ENCODE assay signal across 8 cellular contexts in the genomic region with DNA sequence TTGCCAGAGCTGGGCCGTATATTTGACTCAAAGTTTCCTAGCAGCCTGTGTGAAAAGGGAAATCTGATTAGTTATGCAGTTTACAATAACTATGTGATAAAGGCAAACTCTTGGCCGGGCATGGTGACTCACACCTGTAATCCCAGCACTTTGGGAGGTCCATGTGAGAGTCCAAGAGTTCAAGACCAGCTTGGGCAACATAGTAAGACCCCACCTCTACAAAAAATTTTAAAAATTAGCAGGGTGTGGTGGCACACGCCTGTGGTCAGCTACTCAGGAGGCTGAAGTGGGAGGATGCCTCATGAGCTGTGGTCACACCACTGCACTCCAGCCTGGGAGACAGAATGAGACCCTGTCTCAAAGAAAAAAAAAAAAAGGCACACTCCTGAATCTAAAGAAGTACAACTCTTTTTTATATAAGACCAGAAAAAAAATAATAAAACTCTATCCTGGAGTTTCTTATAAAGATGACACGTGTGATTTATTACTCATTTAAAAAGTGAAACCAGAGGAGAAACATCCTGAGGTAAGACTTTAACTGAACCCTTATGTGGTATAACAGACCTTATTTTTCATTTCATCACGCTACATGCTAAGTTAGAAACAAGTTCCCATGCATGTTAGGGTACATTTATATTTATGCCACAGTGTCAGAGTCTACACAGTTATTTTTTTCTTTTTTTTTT. TPM values are rescaled to one million over a fixed set of nuclear protein-coding genes. Genes with fewer than 3 reads are reported as not detected.
DNase-seq lines count a peak whose midpoint lies in the region; ATAC-seq and TF ChIP-seq lines count a peak whose summit lies in the region.

No MANE protein-coding gene starts in this region.

- no peaks in the 10 kb centered on the region for H3K27me3 ChIP-seq in CD8-positive, alpha-beta T cell (ENCODE audit: insufficient read depth, low read length)

- POLR2A ChIA-PET in CD8-positive, alpha-beta T cell (lab: Charles Lee): interaction anchor here (0.6 to 3.6 kb wide), 7 partner anchors 7 to 311 kb away, joined by 3 to 28 read pairs (median 4); a partner anchor contains a TSS

- intact Hi-C loops in CD8-positive, alpha-beta T cell (cut with DNase I, micrococcal nuclease): loop anchor here (2.0 kb wide), 1 partner anchor 32 kb away; a partner anchor contains a TSS

- H3K4me3 Mint-ChIP-seq in CD8-positive, alpha-beta T cell: peak overlapping the region; percentile 73
- H3K4me3 Mint-ChIP-seq in activated naive CD8-positive, alpha-beta T cell treated with anti-CD3 and anti-CD28 coated beads, Interleukin-2, amount 50 U/mL, for 24 hours: peak overlapping the region; percentile 72

- H3K27ac Mint-ChIP-seq in CD8-positive, alpha-beta T cell: peak overlapping the region; percentile 94
- H3K27ac Mint-ChIP-seq in activated naive CD8-positive, alpha-beta T cell treated with anti-CD3 and anti-CD28 coated beads, Interleukin-2, amount 50 U/mL, for 24 hours: peak overlapping the region; percentile 96

- peak in 3 of 7 experiments; percentile 11 to 34 (median 26) for DNase-seq in CD8-positive, alpha-beta T cell
- DNase-seq in NAMALWA (ENCODE audit: low spot score) (peak; percentile 43), caudate nucleus (lab: John Stamatoyannopoulos, UW) (no peak), HCEC 1CT (no peak), erythroblast (lab: John Stamatoyannopoulos, UW) (no peak)
- peak; percentile 54 for DNase-seq in activated naive CD8-positive, alpha-beta T cell treated with anti-CD3 and anti-CD28 coated beads, Interleukin-2, amount 50 U/mL, for 24 hours

- no peaks in the 10 kb centered on the region for H3K9me3 ChIP-seq in CD8-positive, alpha-beta T cell (ENCODE audit: low read length)

- H3K4me3 ChIP-seq in CD8-positive, alpha-beta T cell (ENCODE audit: low read depth, low read length): peak overlapping the region; percentile 11

- TF ChIP-seq CTCF in CD8-positive, alpha-beta T cell (IDR thresholded peaks at IDR 0.05): no peak

- TF ChIP-seq POLR2A in erythroblast (IDR thresholded peaks at IDR 0.05; ENCODE audit: low read length): no peak

- H3K9me3 Mint-ChIP-seq in CD8-positive, alpha-beta T cell: no peaks in the 10 kb centered on the region
- no peaks in the 10 kb centered on the region for H3K9me3 Mint-ChIP-seq in activated naive CD8-positive, alpha-beta T cell treated with anti-CD3 and anti-CD28 coated beads, Interleukin-2, amount 50 U/mL, for 24 hours

- H3K4me1 Mint-ChIP-seq in CD8-positive, alpha-beta T cell (ENCODE audit: low read depth): peaks cover 27% of the 10 kb centered on the region
- H3K4me1 Mint-ChIP-seq in activated naive CD8-positive, alpha-beta T cell treated with anti-CD3 and anti-CD28 coated beads, Interleukin-2, amount 50 U/mL, for 24 hours: peaks cover 72% of the 10 kb centered on the region

- peaks cover 23% of the 10 kb centered on the region for H3K4me1 ChIP-seq in CD8-positive, alpha-beta T cell (ENCODE audit: insufficient read depth, low read length)

- H3K27me3 Mint-ChIP-seq in CD8-positive, alpha-beta T cell (ENCODE audit: low read depth): no peaks in the 10 kb centered on the region
- H3K27me3 Mint-ChIP-seq in activated naive CD8-positive, alpha-beta T cell treated with anti-CD3 and anti-CD28 coated beads, Interleukin-2, amount 50 U/mL, for 24 hours: no peaks in the 10 kb centered on the region

- peak overlapping the region; percentile 43 for H3K27ac ChIP-seq in CD8-positive, alpha-beta T cell (ENCODE audit: low read depth, low read length)
- no peak overlapping the region for H3K27ac ChIP-seq in caudate nucleus (ENCODE audit: low read depth, low read length)

- no peaks in the 10 kb centered on the region for H3K36me3 Mint-ChIP-seq in CD8-positive, alpha-beta T cell
- H3K36me3 Mint-ChIP-seq in activated naive CD8-positive, alpha-beta T cell treated with anti-CD3 and anti-CD28 coated beads, Interleukin-2, amount 50 U/mL, for 24 hours (ENCODE audit: low read depth): peaks cover 11% of the 10 kb centered on the region

- ATAC-seq in CD8-positive, alpha-beta T cell: peak; percentile 65
- ATAC-seq in GM21723 (IDR thresholded peaks at IDR 0.05; ENCODE audit: unreplicated experiment) (peak; percentile 47), GM19397 (IDR thresholded peaks at IDR 0.05; ENCODE audit: unreplicated experiment) (no peak)
- peak; percentile 53 for ATAC-seq in activated naive CD8-positive, alpha-beta T cell treated with anti-CD3 and anti-CD28 coated beads, Interleukin-2, amount 50 U/mL, for 24 hours

- CTCF ChIA-PET in CD8-positive, alpha-beta T cell (lab: Charles Lee): interaction anchor here (0.6 to 2.8 kb wide), 6 partner anchors 9 to 84 kb away, joined by 3 to 15 read pairs (median 4); no protein-coding TSS in a partner anchor

- H3K36me3 ChIP-seq in CD8-positive, alpha-beta T cell (ENCODE audit: insufficient read depth, low read length): no peaks in the 10 kb centered on the region

RNA-seq across cellular contexts. Expression of a gene that starts 32.6 kb away (rescaled TPM):
- total RNA-seq in CD8-positive, alpha-beta T cell: 10 to 100 TPM; 85.3 to 89.5 TPM

RNA-seq across cellular contexts. Expression of a gene that starts 32.9 kb away (rescaled TPM):
- 1,000 to 10,000 TPM; 1,479 to 1,577 TPM for total RNA-seq in CD8-positive, alpha-beta T cell

RNA-seq across cellular contexts. Expression of a gene that starts 57.5 kb away (rescaled TPM):
- total RNA-seq in CD8-positive, alpha-beta T cell: 100 to 1,000 TPM; 138 to 142 TPM

Comparison
In these comparisons a context has a peak if more than half of its experiments do, and no peak if none do; other contexts are left out.
1. DNase-seq: peak in NAMALWA (single experiment) and activated naive CD8-positive, alpha-beta T cell treated with anti-CD3 and anti-CD28 coated beads, Interleukin-2, amount 50 U/mL, for 24 hours (single experiment); none in caudate nucleus (0 of 61), HCEC 1CT (single experiment) and erythroblast (0 of 2).